In the genomic region with DNA sequence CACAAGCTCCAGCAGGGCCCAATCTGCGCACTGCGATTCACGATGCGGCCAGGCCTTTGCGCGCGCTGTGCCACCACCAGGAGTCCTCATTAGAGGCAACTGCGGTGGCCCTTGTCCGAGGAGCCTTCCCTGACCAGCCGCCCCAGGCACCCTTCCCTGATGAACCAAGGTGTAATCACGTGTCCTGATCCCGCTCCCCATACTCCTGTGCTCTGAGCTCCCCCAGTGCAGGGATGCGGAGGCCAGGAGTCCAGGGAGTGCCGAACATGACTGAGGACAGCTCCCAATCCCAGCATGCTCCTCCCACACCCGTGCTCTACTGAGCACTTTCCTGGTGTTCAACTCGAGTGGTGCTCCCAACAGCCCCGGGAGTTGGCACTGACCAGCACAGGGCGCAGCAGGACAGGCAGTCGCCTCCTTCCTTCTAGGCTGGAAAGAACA, we compare ENCODE assay signal across 19 cellular contexts.
DNase-seq lines count a peak whose midpoint lies in the region; ATAC-seq and TF ChIP-seq lines count a peak whose summit lies in the region.
"Had no signal": no experiment of that assay in that cellular context is flagged by ENCODE, and none has a peak within 500 bp of the region (broad histone marks: within the 10 kb centered on the region; RNA-seq: fewer than 3 reads in every experiment).

No MANE protein-coding gene starts in this region.

- H3K9ac ChIP-seq in neural progenitor cell: no peak overlapping the region

- H3F3A ChIP-seq in neural progenitor cell (ENCODE audit: low read depth): no peaks in the 10 kb centered on the region

- H4K20me1 ChIP-seq in neural progenitor cell (ENCODE audit: low read depth): no peaks in the 10 kb centered on the region

- H3K27ac Mint-ChIP-seq in neural progenitor cell: no peak overlapping the region
- H3K27ac Mint-ChIP-seq: CD4-positive, CD25-positive, alpha-beta regulatory T cell had no signal

- no peak overlapping the region for H3K4me3 ChIP-seq in right cardiac atrium (ENCODE audit: low read length)
- H3K4me3 ChIP-seq in left lung: no peak overlapping the region
- no peak overlapping the region for H3K4me3 ChIP-seq in neural progenitor cell

- peaks cover 6% of the 10 kb centered on the region for H3K4me1 Mint-ChIP-seq in neural progenitor cell
- H3K4me1 Mint-ChIP-seq: CD4-positive, CD25-positive, alpha-beta regulatory T cell had no signal

- no peaks in the 10 kb centered on the region for H3K79me2 ChIP-seq in neural progenitor cell (ENCODE audit: low read depth)

- no peak overlapping the region for H3K27ac ChIP-seq in right cardiac atrium (ENCODE audit: low read length)
- no peak overlapping the region for H3K27ac ChIP-seq in left lung
- no peak overlapping the region for H3K27ac ChIP-seq in neural progenitor cell

- DNase-seq in right cardiac atrium (peak in 2 of 3 donors; percentile 20 to 33), cardiac septum (ENCODE audit: low spot score) (no peak), left lung (peak; percentile 25 to 61), posterior vena cava (ENCODE audit: low spot score) (peak; percentile 70), neural progenitor cell (ENCODE audit: low spot score) (no peak), SW 1271 (lab: John Stamatoyannopoulos, UW) (no peak), cerebellar nuclear complex (lab: John Stamatoyannopoulos, UW) (no peak)
- DNase-seq: CD4-positive, CD25-positive, alpha-beta regulatory T cell; DMS79 treated with DMSO at 0.1 percent for 48 hours; H7; MM.1S; NCI-H1048; NCI-H1417 treated with DMSO at 0.1 percent for 48 hours; NCI-H187 treated with DMSO at 0.1 percent for 48 hours; NCI-H2107; NCI-H446 treated with DMSO at 0.1 percent for 48 hours; NCI-H526 treated with DMSO at 0.1 percent for 48 hours; OCI-M1; SHP77 had no signal

- H3K4me3 Mint-ChIP-seq in neural progenitor cell: no peak overlapping the region
- H3K4me3 Mint-ChIP-seq: CD4-positive, CD25-positive, alpha-beta regulatory T cell had no signal

- no peak overlapping the region for H3K4me2 ChIP-seq in neural progenitor cell

- ATAC-seq in right cardiac atrium: no peak
- ATAC-seq in left lung: no peak

- no peaks in the 10 kb centered on the region for H3K27me3 ChIP-seq in right cardiac atrium (ENCODE audit: control insufficient read depth, insufficient read depth)
- peaks cover 0 to 21% of the 10 kb centered on the region in 2 donors for H3K27me3 ChIP-seq in left lung
- H3K27me3 ChIP-seq in neural progenitor cell: no peaks in the 10 kb centered on the region

- 91% methylated on average over 19 of the region's 19 CpGs for WGBS in right cardiac atrium

- H3K36me3 ChIP-seq in left lung (no peaks in the 10 kb centered on the region), neural progenitor cell (no peaks in the 10 kb centered on the region)

- H3K9me3 ChIP-seq in right cardiac atrium (ENCODE audit: control insufficient read depth, low read length) (no peaks in the 10 kb centered on the region), left lung (no peaks in the 10 kb centered on the region), neural progenitor cell (ENCODE audit: low read depth) (no peaks in the 10 kb centered on the region)

- intact Hi-C loops in right cardiac atrium (cut with DNase I): no loop called here
- intact Hi-C loops in cardiac septum (cut with DNase I): no loop called here
- intact Hi-C loops in left lung (cut with DNase I): no loop called here
- intact Hi-C loops in posterior vena cava (cut with DNase I): no loop called here

- no peaks in the 10 kb centered on the region for H3K36me3 Mint-ChIP-seq in neural progenitor cell
- H3K36me3 Mint-ChIP-seq: CD4-positive, CD25-positive, alpha-beta regulatory T cell had no signal

- no peaks in the 10 kb centered on the region for H3K9me3 Mint-ChIP-seq in neural progenitor cell

- H3K27me3 Mint-ChIP-seq in neural progenitor cell (ENCODE audit: insufficient read depth, low read depth): peaks cover 4% of the 10 kb centered on the region
- H3K27me3 Mint-ChIP-seq: CD4-positive, CD25-positive, alpha-beta regulatory T cell had no signal

- no peak for TF ChIP-seq CTCF in left lung (IDR thresholded peaks at IDR 0.05)
- no peak for TF ChIP-seq CTCF in neural progenitor cell (IDR thresholded peaks at IDR 0.05)

- no peak overlapping the region for H2AFZ ChIP-seq in neural progenitor cell (replicated peaks)

- no peaks in the 10 kb centered on the region for H3K4me1 ChIP-seq in right cardiac atrium (ENCODE audit: control insufficient read depth, insufficient read depth, low read length)
- no peaks in the 10 kb centered on the region for H3K4me1 ChIP-seq in left lung
- peaks cover 8% of the 10 kb centered on the region for H3K4me1 ChIP-seq in neural progenitor cell

Comparison
In these comparisons a context has a peak if more than half of its experiments do, and no peak if none do; other contexts are left out.
1. DNase-seq: peak in right cardiac atrium (2 of 3), left lung (2 of 2) and posterior vena cava (single experiment); none in cardiac septum (single experiment), neural progenitor cell (single experiment), SW 1271 (0 of 2) and cerebellar nuclear complex (0 of 2).